Comparison of ENCODE assay signal across 14 cellular contexts in the genomic region with DNA sequence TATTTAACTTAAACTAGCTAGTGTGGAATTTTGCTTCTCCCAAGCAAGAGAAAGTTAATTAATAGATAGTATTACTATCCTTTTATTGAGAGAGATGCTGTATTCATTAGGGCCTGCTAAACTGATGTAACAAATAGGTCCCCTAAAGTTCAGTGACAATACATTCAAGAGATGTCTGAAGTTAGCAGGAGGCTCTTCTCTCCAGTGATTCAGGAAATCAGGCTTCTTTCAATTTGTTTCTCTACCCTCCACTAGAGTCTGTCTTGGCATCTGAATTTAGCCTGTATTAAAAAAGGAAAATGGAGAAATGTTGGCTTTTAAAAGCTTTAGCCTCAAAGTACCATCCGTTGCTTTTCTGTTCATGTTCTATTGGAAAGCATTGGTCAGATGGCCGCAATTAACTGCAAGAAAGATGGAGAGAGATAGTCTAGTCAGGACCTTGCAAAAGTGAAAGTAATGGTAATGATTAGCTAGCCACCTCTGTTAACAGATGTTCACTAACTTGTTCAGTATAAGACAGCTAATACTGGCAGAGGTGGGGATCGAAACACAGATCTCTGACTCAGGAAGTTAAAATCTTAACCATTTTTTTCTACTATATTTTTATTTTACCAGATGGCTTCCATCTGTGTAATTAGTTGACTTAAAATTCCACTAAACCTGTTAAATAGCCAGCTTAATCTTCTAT.
DNase-seq lines count a peak whose midpoint lies in the region; ATAC-seq and TF ChIP-seq lines count a peak whose summit lies in the region.
"Had no signal": no experiment of that assay in that cellular context is flagged by ENCODE, and none has a peak within 500 bp of the region (broad histone marks: within the 10 kb centered on the region; RNA-seq: fewer than 3 reads in every experiment).

No MANE protein-coding gene starts in this region.

- WGBS in upper lobe of left lung, 2 donors: 52 to 81% methylated on average over 3 of the region's 3 CpGs

- ATAC-seq in GM18498 (IDR thresholded peaks at IDR 0.05; ENCODE audit: unreplicated experiment) (peak; percentile 98), GM21367 (IDR thresholded peaks at IDR 0.05; ENCODE audit: unreplicated experiment) (peak; percentile 70), HG02981 (IDR thresholded peaks at IDR 0.05; ENCODE audit: unreplicated experiment) (peak; percentile 100), upper lobe of left lung (ENCODE audit: low FRiP score in 2 of 2) (no peak)
- no peak for ATAC-seq in activated T-cell treated with anti-CD3 and anti-CD28 coated beads, Interleukin-2, amount 50 U/mL, for 72 hours (replicated peaks in 1 of 2)
- ATAC-seq: foreskin keratinocyte had no signal

- in situ Hi-C loops in HAP-1 (cut with MboI; ENCODE audit: low sequenced_read_pairs): no loop called here

- no peaks in the 10 kb centered on the region for H3K9me3 ChIP-seq in upper lobe of left lung
- no peaks in the 10 kb centered on the region for H3K9me3 ChIP-seq in HAP-1
- H3K9me3 ChIP-seq: BLaER1 had no signal

- TF ChIP-seq CTCF in upper lobe of left lung (IDR thresholded peaks at IDR 0.05): no peak

- H3K4me3 ChIP-seq in upper lobe of left lung (no peak overlapping the region), HAP-1 (no peak overlapping the region)
- H3K4me3 ChIP-seq: BLaER1 had no signal

- H3K27ac Mint-ChIP-seq in activated T-cell treated with anti-CD3 and anti-CD28 coated beads, Interleukin-2, amount 50 U/mL, for 72 hours: no peak overlapping the region

- no peaks in the 10 kb centered on the region for H3K36me3 ChIP-seq in upper lobe of left lung
- H3K36me3 ChIP-seq in HAP-1 (replicated peaks): no peaks in the 10 kb centered on the region
- H3K36me3 ChIP-seq: BLaER1, WERI-Rb-1 had no signal

- peaks cover 2 to 7% of the 10 kb centered on the region in 2 donors for H3K9me3 Mint-ChIP-seq in activated T-cell treated with anti-CD3 and anti-CD28 coated beads, Interleukin-2, amount 50 U/mL, for 72 hours

- no peaks in the 10 kb centered on the region for H3K4me1 Mint-ChIP-seq in activated T-cell treated with anti-CD3 and anti-CD28 coated beads, Interleukin-2, amount 50 U/mL, for 72 hours (ENCODE audit: low read depth)

- TF ChIP-seq EP300 in upper lobe of left lung (IDR thresholded peaks at IDR 0.05): no peak

- no peaks in the 10 kb centered on the region for H3K27me3 Mint-ChIP-seq in activated T-cell treated with anti-CD3 and anti-CD28 coated beads, Interleukin-2, amount 50 U/mL, for 72 hours (ENCODE audit: low read depth)

- H3K36me3 Mint-ChIP-seq in activated T-cell treated with anti-CD3 and anti-CD28 coated beads, Interleukin-2, amount 50 U/mL, for 72 hours (ENCODE audit: insufficient read depth in 2 of 2): no peaks in the 10 kb centered on the region

- no peak for TF ChIP-seq POLR2A in upper lobe of left lung (IDR thresholded peaks at IDR 0.05)

- no peaks in the 10 kb centered on the region for H3K27me3 ChIP-seq in upper lobe of left lung
- H3K27me3 ChIP-seq in HAP-1 (ENCODE audit: low read depth): no peaks in the 10 kb centered on the region
- H3K27me3 ChIP-seq: BLaER1, foreskin keratinocyte had no signal

- H3K4me3 Mint-ChIP-seq in activated T-cell treated with anti-CD3 and anti-CD28 coated beads, Interleukin-2, amount 50 U/mL, for 72 hours: no peak overlapping the region

- DNase-seq in NCI-H82 (lab: John Stamatoyannopoulos, UW): peak; percentile 52
- DNase-seq in upper lobe of left lung: no peak
- DNase-seq in activated T-cell treated with anti-CD3 and anti-CD28 coated beads, Interleukin-2, amount 50 U/mL, for 72 hours: no peak
- no peak for DNase-seq in D341Med (ENCODE audit: low spot score)
- DNase-seq in HAP-1 (ENCODE audit: low spot score in 2 of 2): no peak
- DNase-seq: caudate nucleus, foreskin keratinocyte, mesenchymal stem cell, NCI-H1694, WERI-Rb-1 had no signal

- no peaks in the 10 kb centered on the region for H3K4me1 ChIP-seq in upper lobe of left lung
- no peaks in the 10 kb centered on the region for H3K4me1 ChIP-seq in HAP-1
- H3K4me1 ChIP-seq: BLaER1, foreskin keratinocyte had no signal

- no peak overlapping the region for H3K27ac ChIP-seq in upper lobe of left lung
- H3K27ac ChIP-seq: BLaER1, foreskin keratinocyte, WERI-Rb-1 had no signal

Comparison
In these comparisons a context has a peak if more than half of its experiments do, and no peak if none do; other contexts are left out.
1. ATAC-seq: peak in GM18498 (single experiment), GM21367 (single experiment) and HG02981 (single experiment); none in upper lobe of left lung (0 of 2) and activated T-cell treated with anti-CD3 and anti-CD28 coated beads, Interleukin-2, amount 50 U/mL, for 72 hours (0 of 2).